In the genomic region with DNA sequence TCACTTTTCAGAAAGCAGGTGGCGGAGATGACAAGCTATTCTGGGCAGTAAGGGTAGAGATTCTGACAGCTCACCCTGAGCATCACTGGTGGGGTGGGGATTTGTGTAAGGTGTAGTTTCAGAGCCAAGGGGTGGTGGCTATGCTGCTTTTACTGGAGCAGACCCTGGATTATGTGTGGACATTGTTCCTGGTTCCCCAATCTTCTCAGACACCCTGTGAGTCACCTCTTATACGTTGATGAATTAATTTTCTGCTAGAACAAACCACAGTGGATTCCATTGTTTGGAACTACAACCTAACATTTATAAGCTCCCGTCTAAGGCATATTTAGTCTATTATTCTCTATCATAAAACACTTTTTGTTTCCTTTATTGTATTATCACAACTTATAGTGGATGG, we compare ENCODE assay signal across 28 cellular contexts.
"Had no signal": no experiment of that assay in that cellular context is flagged by ENCODE, and none has a peak within 500 bp of the region (broad histone marks: within the 10 kb centered on the region; RNA-seq: fewer than 3 reads in every experiment).

No MANE protein-coding gene starts in this region.

- H3K4me1 Mint-ChIP-seq: activated CD4-positive, alpha-beta T cell treated with anti-CD3 and anti-CD28 coated beads for 36 hours; activated naive CD8-positive, alpha-beta T cell treated with anti-CD3 and anti-CD28 coated beads for 36 hours; immature natural killer cell; natural killer cell; neural progenitor cell had no signal

- H3K9me3 ChIP-seq: adrenal gland, ascending aorta, colonic mucosa, esophagus squamous epithelium, gastrocnemius medialis, lower lobe of right lung, right lobe of liver, testis, transverse colon had no signal

- H3K9me3 Mint-ChIP-seq: activated naive CD8-positive, alpha-beta T cell treated with anti-CD3 and anti-CD28 coated beads for 36 hours; neural progenitor cell had no signal

- H3K4me3 ChIP-seq: adrenal gland, ascending aorta, colonic mucosa, esophagus squamous epithelium, gastrocnemius medialis, lower lobe of right lung, neural progenitor cell, right lobe of liver, testis, transverse colon had no signal

- DNase-seq: activated CD4-positive, alpha-beta T cell treated with anti-CD3 and anti-CD28 coated beads for 36 hours; activated CD4-positive, CD25-positive, alpha-beta regulatory T cell; activated effector memory CD4-positive, alpha-beta T cell treated with Interleukin-2 at 50 U/mL for 16 hours; activated naive CD4-positive, alpha-beta T cell treated with Interleukin-2 at 50 U/mL for 16 hours; activated naive CD8-positive, alpha-beta T cell treated with anti-CD3 and anti-CD28 coated beads for 36 hours; activated T-cell treated with anti-CD3 and anti-CD28 coated beads for 4 hours; adrenal gland; colonic mucosa; effector CD8-positive, alpha-beta T cell; esophagus squamous epithelium; gastrocnemius medialis; hypothalamus; immature natural killer cell; kidney; lower lobe of right lung; mesendoderm; natural killer cell; posterior cingulate gyrus; right lobe of liver; stimulated activated CD4-positive, alpha-beta T cell treated with anti-CD3 and anti-CD28 coated beads, Interleukin-4, amount 100 ng/mL, for 1 hour; stimulated activated naive CD8-positive, alpha-beta T cell treated with anti-CD3 and anti-CD28 coated beads, Interleukin-15, Interleukin-2, amounts not matched to agents 100 U/mL and 50 U/mL, for 24 hours; testis; transverse colon had no signal

- H3K36me3 ChIP-seq: adrenal gland, ascending aorta, colonic mucosa, esophagus squamous epithelium, gastrocnemius medialis, lower lobe of right lung, neural progenitor cell, right lobe of liver, transverse colon had no signal

- H3K4me3 Mint-ChIP-seq: activated CD4-positive, alpha-beta T cell treated with anti-CD3 and anti-CD28 coated beads for 36 hours; activated naive CD8-positive, alpha-beta T cell treated with anti-CD3 and anti-CD28 coated beads for 36 hours; immature natural killer cell; natural killer cell; neural progenitor cell had no signal

- H3K27me3 Mint-ChIP-seq: activated CD4-positive, alpha-beta T cell treated with anti-CD3 and anti-CD28 coated beads for 36 hours; activated naive CD8-positive, alpha-beta T cell treated with anti-CD3 and anti-CD28 coated beads for 36 hours had no signal

- H3K4me2 ChIP-seq: neural progenitor cell had no signal

- H3K36me3 Mint-ChIP-seq: activated naive CD8-positive, alpha-beta T cell treated with anti-CD3 and anti-CD28 coated beads for 36 hours; immature natural killer cell; natural killer cell; neural progenitor cell had no signal

- FAIRE-seq: endometrium, kidney had no signal

- H3K4me1 ChIP-seq: adrenal gland, colonic mucosa, esophagus squamous epithelium, gastrocnemius medialis, lower lobe of right lung, neural progenitor cell, right lobe of liver, testis, transverse colon had no signal

- H3K27ac Mint-ChIP-seq: activated CD4-positive, alpha-beta T cell treated with anti-CD3 and anti-CD28 coated beads for 36 hours; activated naive CD8-positive, alpha-beta T cell treated with anti-CD3 and anti-CD28 coated beads for 36 hours; immature natural killer cell; natural killer cell; neural progenitor cell had no signal

- ATAC-seq: activated CD4-positive, alpha-beta T cell treated with anti-CD3 and anti-CD28 coated beads for 36 hours; gastrocnemius medialis; left lobe of liver; lower lobe of right lung; natural killer cell; right lobe of liver; stimulated activated naive CD8-positive, alpha-beta T cell treated with anti-CD3 and anti-CD28 coated beads, Interleukin-15, Interleukin-2, amounts not matched to agents 100 U/mL and 50 U/mL, for 24 hours had no signal

- H3K9ac ChIP-seq: neural progenitor cell had no signal

- H3K27me3 ChIP-seq: adrenal gland, ascending aorta, colonic mucosa, esophagus squamous epithelium, gastrocnemius medialis, neural progenitor cell, right lobe of liver, testis, transverse colon had no signal

- H3K27ac ChIP-seq: adrenal gland, ascending aorta, colonic mucosa, epithelial cell of prostate, esophagus squamous epithelium, gastrocnemius medialis, lower lobe of right lung, neural progenitor cell, right lobe of liver, testis, transverse colon had no signal
